10 cellular contexts compared by ENCODE assay signal in the genomic region with DNA sequence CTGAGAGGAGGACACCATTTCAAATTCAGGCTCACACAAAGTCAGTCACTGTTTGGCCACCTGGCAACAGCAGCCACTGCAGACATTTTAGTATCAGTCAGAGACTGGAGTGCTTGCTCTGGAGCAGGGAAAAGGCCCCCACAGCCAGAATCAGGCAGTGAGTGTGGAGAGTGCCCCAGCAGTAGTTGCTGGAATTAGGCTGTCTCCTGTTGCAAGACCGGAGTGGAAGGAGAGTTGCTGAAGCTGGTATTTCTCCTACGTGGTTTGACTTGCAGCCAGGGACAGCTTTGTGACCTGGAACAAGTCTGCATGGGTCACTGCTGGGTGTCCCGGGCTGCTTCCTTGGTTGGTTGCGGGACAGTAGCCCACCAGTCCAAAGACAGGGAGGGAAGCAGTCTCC.
"Had no signal": no experiment of that assay in that cellular context is flagged by ENCODE, and none has a peak within 500 bp of the region (broad histone marks: within the 10 kb centered on the region; RNA-seq: fewer than 3 reads in every experiment).

No MANE protein-coding gene starts in this region.

- H3K27me3 ChIP-seq: body of pancreas, dorsolateral prefrontal cortex, foreskin keratinocyte, upper lobe of left lung had no signal

- H3K4me3 ChIP-seq: body of pancreas, dorsolateral prefrontal cortex, upper lobe of left lung had no signal

- FAIRE-seq: colon, small intestine had no signal

- H3K4me1 ChIP-seq: body of pancreas, foreskin keratinocyte had no signal

- H3K36me3 ChIP-seq: upper lobe of left lung had no signal

- ATAC-seq: body of pancreas had no signal

- H3K27ac ChIP-seq: body of pancreas, dorsolateral prefrontal cortex, epithelial cell of prostate, foreskin keratinocyte, upper lobe of left lung had no signal

- DNase-seq: activated B cell treated with CpG ODN at 0.5 μM for 24 hours, amniotic stem cell, dorsolateral prefrontal cortex, retina had no signal

- H3K9me3 ChIP-seq: body of pancreas, upper lobe of left lung had no signal
